ENCODE assay signal across 8 cellular contexts in the genomic region with DNA sequence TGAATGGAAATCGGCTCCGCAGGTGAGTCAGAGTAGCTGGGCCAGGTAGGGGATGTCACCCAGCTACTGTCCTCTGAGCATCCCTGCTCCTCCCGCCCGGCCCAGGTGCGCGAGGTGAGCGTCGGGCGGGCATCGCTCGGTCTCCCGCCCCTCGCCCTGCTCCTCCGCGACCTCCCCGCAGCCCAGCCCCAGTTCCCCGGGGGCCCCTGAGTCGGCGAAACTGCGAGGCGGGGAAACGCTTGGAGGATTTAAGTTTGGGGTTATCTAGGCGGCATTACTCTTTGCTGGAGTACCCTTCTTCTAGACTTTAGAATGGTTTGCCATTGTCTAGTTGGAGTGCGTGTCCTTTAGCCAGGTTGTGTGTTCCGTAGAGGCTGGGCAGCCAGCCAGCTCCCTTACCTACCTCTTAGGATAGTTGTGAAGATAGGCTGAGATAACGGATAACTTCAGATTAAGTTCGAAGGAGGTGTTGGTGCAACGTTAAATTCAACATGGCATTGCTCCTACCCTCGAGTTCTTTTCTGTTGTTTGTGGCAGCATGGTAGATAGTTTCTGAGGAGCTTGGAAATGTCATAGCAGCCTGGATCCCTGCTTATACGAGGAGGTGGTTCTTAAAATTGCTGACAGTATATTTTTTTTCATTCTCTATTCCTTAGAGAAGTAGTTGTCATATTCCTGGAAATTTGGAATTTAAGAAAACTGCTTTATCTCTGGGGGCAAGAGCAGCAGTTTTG. TPM values are rescaled to one million over a fixed set of nuclear protein-coding genes. Genes with fewer than 3 reads are reported as not detected.
DNase-seq lines count a peak whose midpoint lies in the region; ATAC-seq and TF ChIP-seq lines count a peak whose summit lies in the region.

No MANE protein-coding gene starts in this region.

- peaks cover 2% of the 10 kb centered on the region for H3K36me3 Mint-ChIP-seq in activated naive CD8-positive, alpha-beta T cell treated with anti-CD3 and anti-CD28 coated beads for 36 hours

- peak; percentile 34 for ATAC-seq in GM21390 (IDR thresholded peaks at IDR 0.05; ENCODE audit: unreplicated experiment)
- peak; percentile 5 to 35 for ATAC-seq in right cardiac atrium
- ATAC-seq in GM18520 (IDR thresholded peaks at IDR 0.05; ENCODE audit: unreplicated experiment), result no peak

- H3K27me3 Mint-ChIP-seq in activated naive CD8-positive, alpha-beta T cell treated with anti-CD3 and anti-CD28 coated beads for 36 hours, result no peaks in the 10 kb centered on the region

- H3K27me3 ChIP-seq in right cardiac atrium (ENCODE audit: control insufficient read depth, insufficient read depth), result no peaks in the 10 kb centered on the region

- peaks cover 35% of the 10 kb centered on the region for H3K4me1 Mint-ChIP-seq in activated naive CD8-positive, alpha-beta T cell treated with anti-CD3 and anti-CD28 coated beads for 36 hours

- H3K9me3 Mint-ChIP-seq in activated naive CD8-positive, alpha-beta T cell treated with anti-CD3 and anti-CD28 coated beads for 36 hours, result no peaks in the 10 kb centered on the region

- peak overlapping the region; percentile 58 for H3K4me3 ChIP-seq in LNCaP clone FGC (ENCODE audit: low read depth, low read length)
- H3K4me3 ChIP-seq in right cardiac atrium (ENCODE audit: low read length), result peak overlapping the region; percentile 75
- peak overlapping the region; percentile 81 for H3K4me3 ChIP-seq in skeletal muscle cell (ENCODE audit: low read depth, low read length)

- H3K4me1 ChIP-seq in right cardiac atrium (ENCODE audit: control insufficient read depth, insufficient read depth, low read length), result no peaks in the 10 kb centered on the region

- TF ChIP-seq CTCF in LNCaP clone FGC (IDR thresholded peaks at IDR 0.05; ENCODE audit: control insufficient read depth, extremely low read depth, insufficient read depth), result no peak

- peak overlapping the region; percentile 89 for H3K27ac Mint-ChIP-seq in activated naive CD8-positive, alpha-beta T cell treated with anti-CD3 and anti-CD28 coated beads for 36 hours

- peak overlapping the region; percentile 99 for H3K27ac ChIP-seq in right cardiac atrium (ENCODE audit: low read length)

- intact Hi-C loops in right cardiac atrium (cut with DNase I), result no loop called here

- peak overlapping the region; percentile 91 for H3K4me3 Mint-ChIP-seq in activated naive CD8-positive, alpha-beta T cell treated with anti-CD3 and anti-CD28 coated beads for 36 hours

- H3K9me3 ChIP-seq in right cardiac atrium (ENCODE audit: control insufficient read depth, low read length), result no peaks in the 10 kb centered on the region

- under 1% methylated on average over 30 of the region's 30 CpGs for WGBS in right cardiac atrium

- DNase-seq in DMS114 treated with DMSO at 0.1 percent for 48 hours (lab: John Stamatoyannopoulos, UW; ENCODE audit: unreplicated experiment), result peak; percentile 12
- DNase-seq in LNCaP clone FGC (ENCODE audit: low read depth), result no peak
- DNase-seq in activated naive CD8-positive, alpha-beta T cell treated with anti-CD3 and anti-CD28 coated beads for 36 hours, result no peak
- peak; percentile 32 to 71 (median 69) for DNase-seq in right cardiac atrium
- DNase-seq in skeletal muscle cell (ENCODE audit: low read depth), result no peak
- no peak for DNase-seq in effector CD4-positive, alpha-beta T cell

RNA-seq across cellular contexts. Expression of a gene that starts 0.7 kb away (rescaled TPM):
- total RNA-seq in activated naive CD8-positive, alpha-beta T cell treated with anti-CD3 and anti-CD28 coated beads for 36 hours, result 10 to 100 TPM; 24.5 to 26.0 TPM
- 10 to 100 TPM; 17.7 to 24.1 (median 20.2) TPM for total RNA-seq in right cardiac atrium
- polyA plus RNA-seq in right cardiac atrium, result 3.8 TPM

RNA-seq across cellular contexts. Expression of a gene that starts 48.6 kb away (rescaled TPM):
- total RNA-seq in activated naive CD8-positive, alpha-beta T cell treated with anti-CD3 and anti-CD28 coated beads for 36 hours, result 10 to 100 TPM; 40.4 to 40.8 TPM
- total RNA-seq in right cardiac atrium, result 10 to 100 TPM; 26.9 to 35.4 (median 29.8) TPM
- polyA plus RNA-seq in right cardiac atrium, result 4.9 TPM

Comparison
In these comparisons a context has a peak if more than half of its experiments do, and no peak if none do; other contexts are left out.
1. DNase-seq: peak in DMS114 treated with DMSO at 0.1 percent for 48 hours (single experiment) and right cardiac atrium (3 of 3); none in LNCaP clone FGC (single experiment), activated naive CD8-positive, alpha-beta T cell treated with anti-CD3 and anti-CD28 coated beads for 36 hours (single experiment), skeletal muscle cell (single experiment) and effector CD4-positive, alpha-beta T cell (single experiment).
2. Peak in every context shown above with its lines, with median percentiles within 50 percentile points of each other: H3K4me3 ChIP-seq.